Comparison of ENCODE assay signal across 27 cellular contexts in the genomic region with DNA sequence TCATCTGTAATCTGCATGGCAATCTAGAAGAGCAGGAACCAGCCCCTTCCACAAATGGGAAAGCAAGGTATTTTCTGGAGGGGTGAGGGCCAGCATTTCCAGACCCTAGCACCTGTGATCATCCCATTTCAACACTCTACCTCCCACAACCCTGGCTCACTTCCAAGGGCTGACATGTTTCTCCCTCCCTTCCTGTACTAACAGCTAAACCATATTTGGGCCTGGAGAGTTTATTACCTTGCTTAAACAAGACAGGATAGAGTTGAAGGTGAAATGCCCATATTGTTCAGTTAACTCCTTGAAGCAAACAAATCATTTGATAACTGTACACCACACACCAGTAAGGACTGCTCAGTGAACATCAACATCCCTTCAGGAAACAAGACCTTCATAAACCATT.
"Had no signal": no experiment of that assay in that cellular context is flagged by ENCODE, and none has a peak within 500 bp of the region (broad histone marks: within the 10 kb centered on the region; RNA-seq: fewer than 3 reads in every experiment).

No MANE protein-coding gene starts in this region.

- H3K27me3 ChIP-seq: gastrocnemius medialis, pancreas, sigmoid colon, stomach, thyroid gland had no signal

- H3K4me1 ChIP-seq: gastrocnemius medialis, pancreas, prostate gland, sigmoid colon had no signal

- H3K27ac ChIP-seq: gastrocnemius medialis, pancreas, prostate gland, sigmoid colon, stomach, thyroid gland, VCaP had no signal

- H3K4me3 ChIP-seq: gastrocnemius medialis, pancreas, prostate gland, sigmoid colon, stomach, thyroid gland had no signal

- H3K27me3 Mint-ChIP-seq: naive thymus-derived CD8-positive, alpha-beta T cell; stimulated activated naive B cell treated with anti-CD40 and anti-IgM and Interleukin-4, amounts not matched to agents 10 μg/mL and 1 μg/mL and 100 μg/mL, for 72 hours had no signal

- H3K36me3 Mint-ChIP-seq: activated naive CD4-positive, alpha-beta T cell treated with anti-CD3 and anti-CD28 coated beads, Interleukin-2, amount 50 U/mL, for 72 hours; memory B cell; naive thymus-derived CD8-positive, alpha-beta T cell; stimulated activated naive B cell treated with anti-CD40 and anti-IgM and Interleukin-4, amounts not matched to agents 10 μg/mL and 1 μg/mL and 100 μg/mL, for 72 hours had no signal

- DNase-seq: activated CD4-positive, alpha-beta T cell treated with anti-CD3 and anti-CD28 coated beads for 4 hours; activated CD4-positive, alpha-beta T cell treated with anti-CD3 and anti-CD28 coated beads, Interleukin-2, amount 50 U/mL, for 4 hours; activated naive CD4-positive, alpha-beta T cell; activated T-cell treated with anti-CD3 and anti-CD28 coated beads for 4 hours; activated T-cell treated with anti-CD3 and anti-CD28 coated beads, Interleukin-2, amount 50 U/mL, for 72 hours; anterior cingulate cortex; effector CD8-positive, alpha-beta T cell; erythroblast; gastrocnemius medialis; glutamatergic neuron; islet precursor cell; midbrain; naive thymus-derived CD8-positive, alpha-beta T cell; nucleus accumbens; pancreas; retina; sigmoid colon; small intestine; stimulated activated naive B cell treated with anti-CD40 and anti-IgM and Interleukin-4, amounts not matched to agents 10 μg/mL and 1 μg/mL and 100 μg/mL, for 72 hours; stomach; T-helper 9 cell; thyroid gland had no signal

- H3K9me3 Mint-ChIP-seq: activated naive CD4-positive, alpha-beta T cell treated with anti-CD3 and anti-CD28 coated beads, Interleukin-2, amount 50 U/mL, for 72 hours; activated T-cell treated with anti-CD3 and anti-CD28 coated beads, Interleukin-2, amount 50 U/mL, for 72 hours; memory B cell; naive thymus-derived CD8-positive, alpha-beta T cell; neural crest cell had no signal

- H3K27ac Mint-ChIP-seq: activated naive CD4-positive, alpha-beta T cell treated with anti-CD3 and anti-CD28 coated beads, Interleukin-2, amount 50 U/mL, for 72 hours; activated T-cell treated with anti-CD3 and anti-CD28 coated beads, Interleukin-2, amount 50 U/mL, for 72 hours; memory B cell; naive thymus-derived CD8-positive, alpha-beta T cell; stimulated activated naive B cell treated with anti-CD40 and anti-IgM and Interleukin-4, amounts not matched to agents 10 μg/mL and 1 μg/mL and 100 μg/mL, for 72 hours had no signal

- H3K36me3 ChIP-seq: gastrocnemius medialis, pancreas, prostate gland, sigmoid colon, stomach, thyroid gland had no signal

- H3K4me3 Mint-ChIP-seq: activated T-cell treated with anti-CD3 and anti-CD28 coated beads, Interleukin-2, amount 50 U/mL, for 72 hours; memory B cell; naive thymus-derived CD8-positive, alpha-beta T cell; neural crest cell; stimulated activated naive B cell treated with anti-CD40 and anti-IgM and Interleukin-4, amounts not matched to agents 10 μg/mL and 1 μg/mL and 100 μg/mL, for 72 hours had no signal

- H3K4me1 Mint-ChIP-seq: memory B cell; naive thymus-derived CD8-positive, alpha-beta T cell; stimulated activated naive B cell treated with anti-CD40 and anti-IgM and Interleukin-4, amounts not matched to agents 10 μg/mL and 1 μg/mL and 100 μg/mL, for 72 hours had no signal

- H3K9me3 ChIP-seq: gastrocnemius medialis, pancreas, prostate gland, sigmoid colon, stomach, thyroid gland had no signal
